8 cellular contexts compared by ENCODE assay signal in genomic region chr11:94740083-94740974, GRCh38. TPM values are rescaled to one million over a fixed set of nuclear protein-coding genes. Genes with fewer than 3 reads are reported as not detected.
A peak's percentile ranks its signal among the peaks of the same experiment; 100 is the strongest.
DNase-seq lines count a peak whose midpoint lies in the region; ATAC-seq, FAIRE-seq and TF ChIP-seq lines count a peak whose summit lies in the region.

No MANE protein-coding gene starts in this region.

- H3K4me3 Mint-ChIP-seq in activated naive CD4-positive, alpha-beta T cell treated with anti-CD3 and anti-CD28 coated beads, Interleukin-2, amount 10 ng/mL, durations not matched to agents 7 days and 5 days: peak overlapping the region; percentile 58
- H3K4me3 Mint-ChIP-seq in stimulated activated memory B cell treated with anti-CD40 and anti-IgM and Interleukin-4, amounts not matched to agents 10 μg/mL and 1 μg/mL and 100 μg/mL, for 72 hours: peak overlapping the region; percentile 61

- H3K36me3 ChIP-seq in bronchial epithelial cell (ENCODE audit: control insufficient read depth, insufficient read depth, low read length): no peaks in the 10 kb centered on the region

- peak overlapping the region; percentile 18 for H3K4me3 ChIP-seq in bronchial epithelial cell (ENCODE audit: low read depth, low read length)

- H3K27me3 ChIP-seq in bronchial epithelial cell (ENCODE audit: control insufficient read depth, insufficient read depth, low read length): no peaks in the 10 kb centered on the region

- H3K9me3 Mint-ChIP-seq in activated naive CD4-positive, alpha-beta T cell treated with anti-CD3 and anti-CD28 coated beads, Interleukin-2, amount 10 ng/mL, durations not matched to agents 7 days and 5 days: no peaks in the 10 kb centered on the region
- no peaks in the 10 kb centered on the region for H3K9me3 Mint-ChIP-seq in stimulated activated memory B cell treated with anti-CD40 and anti-IgM and Interleukin-4, amounts not matched to agents 10 μg/mL and 1 μg/mL and 100 μg/mL, for 72 hours

- no peaks in the 10 kb centered on the region for H3K36me3 Mint-ChIP-seq in activated naive CD4-positive, alpha-beta T cell treated with anti-CD3 and anti-CD28 coated beads, Interleukin-2, amount 10 ng/mL, durations not matched to agents 7 days and 5 days
- H3K36me3 Mint-ChIP-seq in stimulated activated memory B cell treated with anti-CD40 and anti-IgM and Interleukin-4, amounts not matched to agents 10 μg/mL and 1 μg/mL and 100 μg/mL, for 72 hours: no peaks in the 10 kb centered on the region

- intact Hi-C loops in left colon (cut with DNase I, micrococcal nuclease): no loop called here

- no peak for TF ChIP-seq CTCF in bronchial epithelial cell (IDR thresholded peaks at IDR 0.05; ENCODE audit: insufficient read depth, low read length, severe bottlenecking)

- peaks cover 39% of the 10 kb centered on the region for H3K27me3 Mint-ChIP-seq in activated naive CD4-positive, alpha-beta T cell treated with anti-CD3 and anti-CD28 coated beads, Interleukin-2, amount 10 ng/mL, durations not matched to agents 7 days and 5 days
- H3K27me3 Mint-ChIP-seq in stimulated activated memory B cell treated with anti-CD40 and anti-IgM and Interleukin-4, amounts not matched to agents 10 μg/mL and 1 μg/mL and 100 μg/mL, for 72 hours: peaks cover 18% of the 10 kb centered on the region

- CTCF ChIA-PET in activated naive CD4-positive, alpha-beta T cell treated with anti-CD3 and anti-CD28 coated beads, Interleukin-2, amount 10 ng/mL, durations not matched to agents 7 days and 5 days (lab: Charles Lee): interaction anchor here (0.9 to 2.4 kb wide), 4 partner anchors 8 to 157 kb away, joined by 3 to 7 read pairs (median 3); no protein-coding TSS in a partner anchor

- H3K4me1 Mint-ChIP-seq in activated naive CD4-positive, alpha-beta T cell treated with anti-CD3 and anti-CD28 coated beads, Interleukin-2, amount 10 ng/mL, durations not matched to agents 7 days and 5 days: peaks cover 13% of the 10 kb centered on the region
- no peaks in the 10 kb centered on the region for H3K4me1 Mint-ChIP-seq in stimulated activated memory B cell treated with anti-CD40 and anti-IgM and Interleukin-4, amounts not matched to agents 10 μg/mL and 1 μg/mL and 100 μg/mL, for 72 hours

- peak; percentile 21 for DNase-seq in activated naive CD4-positive, alpha-beta T cell treated with anti-CD3 and anti-CD28 coated beads, Interleukin-2, amount 10 ng/mL, durations not matched to agents 7 days and 5 days
- no peak for DNase-seq in activated naive CD4-positive, alpha-beta T cell treated with Interleukin-2 at 50 U/mL for 16 hours
- DNase-seq in NCI-H446 (lab: John Stamatoyannopoulos, UW) (peak; percentile 40 to 82), bronchial epithelial cell (ENCODE audit: low read depth) (no peak), left colon (peak; percentile 36 to 45), RCC 7860 (ENCODE audit: low spot score) (no peak)

- no peak overlapping the region for H3K27ac Mint-ChIP-seq in activated naive CD4-positive, alpha-beta T cell treated with anti-CD3 and anti-CD28 coated beads, Interleukin-2, amount 10 ng/mL, durations not matched to agents 7 days and 5 days
- H3K27ac Mint-ChIP-seq in stimulated activated memory B cell treated with anti-CD40 and anti-IgM and Interleukin-4, amounts not matched to agents 10 μg/mL and 1 μg/mL and 100 μg/mL, for 72 hours: no peak overlapping the region

- ATAC-seq in left colon: no peak
- ATAC-seq in stimulated activated memory B cell treated with anti-CD40 and anti-IgM and Interleukin-4, amounts not matched to agents 10 μg/mL and 1 μg/mL and 100 μg/mL, for 72 hours: peak; percentile 28
- ATAC-seq in HG03571 (IDR thresholded peaks at IDR 0.05; ENCODE audit: unreplicated experiment): no peak

- no peak for FAIRE-seq in bronchial epithelial cell (lab: Jason Lieb, UNC)
- no peak for FAIRE-seq in RCC 7860 (lab: Jason Lieb, UNC)

RNA-seq across cellular contexts. Expression of gene AMOTL1, which starts 27.8 kb away (rescaled TPM):
- total RNA-seq in bronchial epithelial cell (62.1 and 64.8 TPM in 2 replicates), left colon (10 to 100 TPM in 1 of 2 donors, 1 to 10 TPM in 1; 3.3 to 14.2 TPM)

Comparison
In these comparisons a context has a peak if more than half of its experiments do, and no peak if none do; other contexts are left out.
1. DNase-seq: peak in activated naive CD4-positive, alpha-beta T cell treated with anti-CD3 and anti-CD28 coated beads, Interleukin-2, amount 10 ng/mL, durations not matched to agents 7 days and 5 days (single experiment), NCI-H446 (2 of 2) and left colon (2 of 2); none in activated naive CD4-positive, alpha-beta T cell treated with Interleukin-2 at 50 U/mL for 16 hours (single experiment), bronchial epithelial cell (single experiment) and RCC 7860 (single experiment).